Comparison of ENCODE assay signal across 8 cellular contexts in genomic region chr1:52055066-52055853, GRCh38. TPM values are rescaled to one million over a fixed set of nuclear protein-coding genes. Genes with fewer than 3 reads are reported as not detected.
DNase-seq lines count a peak whose midpoint lies in the region; ATAC-seq and FAIRE-seq lines count a peak whose summit lies in the region.

Gene TXNDC12 (minus strand): TSS chr1:52055191. CDS start chr1:52055096, 95 bp downstream.

- intact Hi-C loops in CD4-positive, alpha-beta memory T cell (cut with micrococcal nuclease), result loop anchor here (2.0 kb wide), 1 partner anchor 86 kb away; no protein-coding TSS in a partner anchor

- H3K27me3 ChIP-seq in CD4-positive, alpha-beta memory T cell (ENCODE audit: insufficient read depth, low read length), result no peaks in the 10 kb centered on the region

- peaks cover 0 to 4% (median 0%) of the 10 kb centered on the region in 8 donors for H3K9me3 Mint-ChIP-seq in CD4-positive, alpha-beta memory T cell
- H3K9me3 Mint-ChIP-seq in effector memory CD8-positive, alpha-beta T cell, result no peaks in the 10 kb centered on the region

- peaks cover 50% of the 10 kb centered on the region for H3K4me1 ChIP-seq in CD4-positive, alpha-beta memory T cell (ENCODE audit: insufficient read depth, low read length)

- peak within 1 kb of the TSS; percentile 98 to 100 (median 98) for H3K4me3 Mint-ChIP-seq in CD4-positive, alpha-beta memory T cell
- H3K4me3 Mint-ChIP-seq in effector memory CD8-positive, alpha-beta T cell, result peak within 1 kb of the TSS; percentile 94 to 95

- peak within 1 kb of the TSS; percentile 84 to 98 (median 96) for H3K27ac Mint-ChIP-seq in CD4-positive, alpha-beta memory T cell
- peak within 1 kb of the TSS; percentile 91 to 95 for H3K27ac Mint-ChIP-seq in effector memory CD8-positive, alpha-beta T cell

- peak within 1 kb of the TSS; percentile 88 for H3K27ac ChIP-seq in CD4-positive, alpha-beta memory T cell (ENCODE audit: low read depth, low read length)

- CTCF ChIA-PET in CD4-positive, alpha-beta memory T cell (lab: Charles Lee; ENCODE audit: partially characterized antibody), result no interaction called here

- peak within 1 kb of the TSS; percentile 81 to 92 for H3K4me3 ChIP-seq in CD4-positive, alpha-beta memory T cell (ENCODE audit: low read length in 2 of 2)

- H3K4me1 Mint-ChIP-seq in CD4-positive, alpha-beta memory T cell, result peaks cover 37 to 72% (median 54%) of the 10 kb centered on the region in 4 donors
- H3K4me1 Mint-ChIP-seq in effector memory CD8-positive, alpha-beta T cell (ENCODE audit: low read depth in 2 of 2), result peaks cover 48 to 51% of the 10 kb centered on the region in 2 donors

- ATAC-seq in GM19455 (IDR thresholded peaks at IDR 0.05; ENCODE audit: unreplicated experiment), result peak; percentile 48
- ATAC-seq in effector memory CD8-positive, alpha-beta T cell (replicated peaks), result peak; percentile 20

- H3K27me3 Mint-ChIP-seq in CD4-positive, alpha-beta memory T cell, result no peaks in the 10 kb centered on the region
- no peaks in the 10 kb centered on the region for H3K27me3 Mint-ChIP-seq in effector memory CD8-positive, alpha-beta T cell

- peaks cover 7% of the 10 kb centered on the region for H3K36me3 ChIP-seq in CD4-positive, alpha-beta memory T cell (ENCODE audit: insufficient read depth, low read length)

- POLR2A ChIA-PET in CD4-positive, alpha-beta memory T cell (lab: Charles Lee; ENCODE audit: partially characterized antibody), result interaction anchor here (0.7 to 5.3 kb wide), 8 partner anchors 11 to 819 kb away, joined by 3 to 67 read pairs (median 4); partner anchors contain the start of genes CC2D1B, KTI12, RNF11 and TUT4

- H3K36me3 Mint-ChIP-seq in CD4-positive, alpha-beta memory T cell, result peaks cover 5 to 41% of the 10 kb centered on the region in 2 donors
- H3K36me3 Mint-ChIP-seq in effector memory CD8-positive, alpha-beta T cell (ENCODE audit: insufficient read depth), result peaks cover 28% of the 10 kb centered on the region

- peak; percentile 58 to 73 (median 66) for DNase-seq in CD4-positive, alpha-beta memory T cell
- DNase-seq in HTR-8/SVneo (ENCODE audit: insufficient read length, low spot score) (peak; percentile 85), NOMO-1 treated with dmso at 0.1 percent for 144 hours (lab: John Stamatoyannopoulos, UW; ENCODE audit: unreplicated experiment) (peak; percentile 90), medulla oblongata (ENCODE audit: extremely low spot score) (peak; percentile 95)
- peak; percentile 12 to 18 for DNase-seq in activated CD8-positive, alpha-beta memory T cell treated with anti-CD3 and anti-CD28 coated beads for 4 hours (ENCODE audit: low read depth in 2 of 2)
- peak; percentile 26 to 32 (median 30) for DNase-seq in effector memory CD8-positive, alpha-beta T cell
- DNase-seq in stimulated activated CD8-positive, alpha-beta memory T cell treated with anti-CD3 and anti-CD28 coated beads, Interleukin-12 subunit alpha, Interleukin-12 subunit beta, amount 100 ng/mL, for 24 hours (ENCODE audit: extremely low read depth), result peak; percentile 41

- no peaks in the 10 kb centered on the region for H3K9me3 ChIP-seq in CD4-positive, alpha-beta memory T cell (ENCODE audit: control insufficient read depth in 1 of 2, low read length in 2 of 2)

- FAIRE-seq in HTR-8/SVneo (lab: Jason Lieb, UNC), result no peak

RNA-seq across cellular contexts. Expression of gene TXNDC12, which starts in this region (rescaled TPM):
- total RNA-seq in CD4-positive, alpha-beta memory T cell, result 10 to 100 TPM; 39.9 to 41.3 TPM
- polyA plus RNA-seq in CD4-positive, alpha-beta memory T cell, result 100 to 1,000 TPM in 1 of 2 donors, 10 to 100 TPM in 1; 78.8 to 111 TPM

Comparison
In these comparisons a context has a peak if more than half of its experiments do, and no peak if none do; other contexts are left out.
1. Peak in every context shown above with its lines: DNase-seq, ATAC-seq, H3K4me3 ChIP-seq and H3K27ac ChIP-seq.
2. DNase-seq: peak in every context shown above with its lines; median percentile 95 in medulla oblongata; 90 in NOMO-1 treated with dmso at 0.1 percent for 144 hours; 85 in HTR-8/SVneo; 66 in CD4-positive, alpha-beta memory T cell; 41 in stimulated activated CD8-positive, alpha-beta memory T cell treated with anti-CD3 and anti-CD28 coated beads, Interleukin-12 subunit alpha, Interleukin-12 subunit beta, amount 100 ng/mL, for 24 hours; 30 in effector memory CD8-positive, alpha-beta T cell; 15 in activated CD8-positive, alpha-beta memory T cell treated with anti-CD3 and anti-CD28 coated beads for 4 hours.